In genomic region chr10:69049564-69049955, GRCh38 we compare ENCODE assay signal across 20 cellular contexts. TPM values are rescaled to one million over a fixed set of nuclear protein-coding genes. Genes with fewer than 3 reads are reported as not detected.
DNase-seq lines count a peak whose midpoint lies in the region; ATAC-seq and TF ChIP-seq lines count a peak whose summit lies in the region.
"Had no signal": no experiment of that assay in that cellular context is flagged by ENCODE, and none has a peak within 500 bp of the region (broad histone marks: within the 10 kb centered on the region; RNA-seq: fewer than 3 reads in every experiment).

No MANE protein-coding gene starts in this region.

- no peak overlapping the region for H2BK15ac ChIP-seq in IMR-90 (ENCODE audit: low read depth, low read length)

- H3K9me3 Mint-ChIP-seq in CD4-positive, alpha-beta memory T cell = no peaks in the 10 kb centered on the region
- H3K9me3 Mint-ChIP-seq: type B pancreatic cell had no signal

- no peak overlapping the region for H4K5ac ChIP-seq in IMR-90 (ENCODE audit: low read depth, low read length)

- no peaks in the 10 kb centered on the region for H3K79me2 ChIP-seq in OCI-LY3 (ENCODE audit: low read length)

- no peak for TF ChIP-seq CTCF in IMR-90 (conservative IDR thresholded peaks at IDR 0.05; ENCODE audit: low read depth, low read length)
- TF ChIP-seq CTCF in OCI-LY3 (IDR thresholded peaks at IDR 0.05; ENCODE audit: low read depth, low read length) = no peak
- no peak for TF ChIP-seq CTCF in colonic mucosa (IDR thresholded peaks at IDR 0.05)
- no peak for TF ChIP-seq CTCF in sigmoid colon (IDR thresholded peaks at IDR 0.05)
- no peak for TF ChIP-seq CTCF in foreskin keratinocyte (conservative IDR thresholded peaks at IDR 0.05)

- no peak overlapping the region for H3K18ac ChIP-seq in IMR-90 (ENCODE audit: low read depth, low read length)

- H3K36me3 ChIP-seq in IMR-90 (ENCODE audit: control insufficient read depth, insufficient read depth, low read length) (no peaks in the 10 kb centered on the region), OCI-LY3 (replicated peaks; ENCODE audit: low read depth, low read length) (no peaks in the 10 kb centered on the region), colonic mucosa (no peaks in the 10 kb centered on the region), sigmoid colon (no peaks in the 10 kb centered on the region)
- no peaks in the 10 kb centered on the region for H3K36me3 ChIP-seq in CD4-positive, alpha-beta memory T cell (ENCODE audit: insufficient read depth, low read length)
- H3K36me3 ChIP-seq: prostate gland had no signal

- H2BK5ac ChIP-seq in IMR-90 (ENCODE audit: low read depth, low read length, poor library complexity, severe bottlenecking) = no peak overlapping the region

- peaks cover 10% of the 10 kb centered on the region for H3K4me1 ChIP-seq in IMR-90 (ENCODE audit: control insufficient read depth, insufficient read depth, low read length)
- H3K4me1 ChIP-seq in OCI-LY3 (ENCODE audit: low read length) = peaks cover 70% of the 10 kb centered on the region
- no peaks in the 10 kb centered on the region for H3K4me1 ChIP-seq in colonic mucosa
- H3K4me1 ChIP-seq in sigmoid colon = no peaks in the 10 kb centered on the region
- H3K4me1 ChIP-seq in CD4-positive, alpha-beta memory T cell (ENCODE audit: insufficient read depth, low read length) = peaks cover 18% of the 10 kb centered on the region
- H3K4me1 ChIP-seq in foreskin keratinocyte = peaks cover 15% of the 10 kb centered on the region
- H3K4me1 ChIP-seq: prostate gland had no signal

- TF ChIP-seq RAD21 in IMR-90 (IDR thresholded peaks at IDR 0.05; ENCODE audit: low read length) = no peak

- no peak overlapping the region; the same call in 1 of the 2 replicates for H4K91ac ChIP-seq in IMR-90 (ENCODE audit: insufficient read depth, low read depth, low read length)

- H3K9me3 ChIP-seq in IMR-90 (ENCODE audit: control insufficient read depth, insufficient read depth, low read length) = no peaks in the 10 kb centered on the region
- H3K9me3 ChIP-seq in OCI-LY3 (ENCODE audit: insufficient read depth, low read length) = no peaks in the 10 kb centered on the region
- H3K9me3 ChIP-seq in colonic mucosa = no peaks in the 10 kb centered on the region
- no peaks in the 10 kb centered on the region for H3K9me3 ChIP-seq in sigmoid colon
- H3K9me3 ChIP-seq in CD4-positive, alpha-beta memory T cell (ENCODE audit: control insufficient read depth in 1 of 2, low read length in 2 of 2) = no peaks in the 10 kb centered on the region
- H3K9me3 ChIP-seq: prostate gland had no signal

- H4K20me1 ChIP-seq in IMR-90 (ENCODE audit: insufficient read depth, low read length) (no peaks in the 10 kb centered on the region), OCI-LY3 (ENCODE audit: insufficient read depth, low read length) (no peaks in the 10 kb centered on the region)

- H3K27me3 Mint-ChIP-seq in CD4-positive, alpha-beta memory T cell = no peaks in the 10 kb centered on the region
- H3K27me3 Mint-ChIP-seq: activated naive CD8-positive, alpha-beta T cell; type B pancreatic cell had no signal

- H4K8ac ChIP-seq in IMR-90 (ENCODE audit: low read depth in 2 of 2, low read length in 2 of 2) = no peak overlapping the region

- no peaks in the 10 kb centered on the region for H3K79me1 ChIP-seq in IMR-90 (ENCODE audit: low read depth in 1 of 2, low read length in 2 of 2)

- no peaks in the 10 kb centered on the region for H3K27me3 ChIP-seq in IMR-90 (ENCODE audit: control insufficient read depth, insufficient read depth, low read length)
- H3K27me3 ChIP-seq in OCI-LY3 (ENCODE audit: low read depth, low read length) = no peaks in the 10 kb centered on the region
- no peaks in the 10 kb centered on the region for H3K27me3 ChIP-seq in colonic mucosa
- H3K27me3 ChIP-seq in sigmoid colon = no peaks in the 10 kb centered on the region
- no peaks in the 10 kb centered on the region for H3K27me3 ChIP-seq in CD4-positive, alpha-beta memory T cell (ENCODE audit: insufficient read depth, low read length)
- H3K27me3 ChIP-seq in foreskin keratinocyte = no peaks in the 10 kb centered on the region

- H3K56ac ChIP-seq in IMR-90 (ENCODE audit: extremely low read depth, insufficient read depth, low read length) = no peak overlapping the region

- H3K4me3 Mint-ChIP-seq in CD4-positive, alpha-beta memory T cell = no peak overlapping the region
- H3K4me3 Mint-ChIP-seq: activated naive CD8-positive, alpha-beta T cell; type B pancreatic cell had no signal

- CTCF ChIA-PET in IMR-90 (lab: Yijun Ruan, JAX) = no interaction called here
- CTCF ChIA-PET in CD4-positive, alpha-beta memory T cell (lab: Charles Lee; ENCODE audit: partially characterized antibody) = interaction anchor here (1.3 kb wide), 2 partner anchors 10 to 38 kb away, joined by 3 read pairs; partner anchors contain the start of gene SRGN

- dilution Hi-C loops in IMR-90 (cut with HindIII; ENCODE audit: low sequenced_read_pairs, unreplicated experiment) = no loop called here

- ATAC-seq in IMR-90 (ENCODE audit: low read depth) = no peak
- ATAC-seq in foreskin keratinocyte = no peak
- ATAC-seq in HG02870 (IDR thresholded peaks at IDR 0.05; ENCODE audit: unreplicated experiment) = no peak

- peaks cover 0 to 2% of the 10 kb centered on the region in 2 donors for H3K36me3 Mint-ChIP-seq in CD4-positive, alpha-beta memory T cell
- H3K36me3 Mint-ChIP-seq: type B pancreatic cell had no signal

- H3K4me2 ChIP-seq in IMR-90 (ENCODE audit: low read depth, low read length) (no peak overlapping the region), OCI-LY3 (ENCODE audit: low read length) (no peak overlapping the region)

- H2AFZ ChIP-seq in IMR-90 (replicated peaks; ENCODE audit: low read length, poor library complexity) = peak overlapping the region; percentile 16
- H2AFZ ChIP-seq in OCI-LY3 (ENCODE audit: low read depth, low read length) = peak overlapping the region; percentile 39; the same call in 1 of the 2 replicates

- 0 out of 2 replicates have a peak overlapping the region, but pooled peaks have one; percentile 9 for H2BK20ac ChIP-seq in IMR-90 (ENCODE audit: low read depth, low read length)

- no peak overlapping the region for H2AK9ac ChIP-seq in IMR-90 (replicated peaks; ENCODE audit: low read depth, low read length, poor library complexity)

- H3K4me3 ChIP-seq in IMR-90 (ENCODE audit: insufficient read depth, low read depth, low read length) (no peak overlapping the region), OCI-LY3 (ENCODE audit: low read length) (no peak overlapping the region), colonic mucosa (no peak overlapping the region), sigmoid colon (no peak overlapping the region)
- H3K4me3 ChIP-seq in CD4-positive, alpha-beta memory T cell (ENCODE audit: low read length in 2 of 2) = no peak overlapping the region
- H3K4me3 ChIP-seq: prostate gland had no signal

- DNase-seq in IMR-90 (no peak), colonic mucosa (no peak), sigmoid colon (no peak), dedifferentiated amniotic fluid mesenchymal stem cell (ENCODE audit: extremely low spot score) (no peak), foreskin keratinocyte (no peak)
- no peak for DNase-seq in CD4-positive, alpha-beta memory T cell
- DNase-seq: glutamatergic neuron; KG1; kidney; NCI-H1694; NCI-H524 treated with DMSO at 0.1 percent for 48 hours; stimulated activated CD8-positive, alpha-beta memory T cell treated with anti-CD3 and anti-CD28 coated beads, Interleukin-4, amount 100 ng/mL, for 48 hours had no signal

- peak overlapping the region; percentile 47 for H2AK5ac ChIP-seq in IMR-90 (ENCODE audit: low read depth, low read length)

- POLR2A ChIA-PET in IMR-90 (lab: Charles Lee; ENCODE audit: unreplicated experiment) = no interaction called here
- POLR2A ChIA-PET in CD4-positive, alpha-beta memory T cell (lab: Charles Lee; ENCODE audit: partially characterized antibody) = interaction anchor here (7.1 kb wide), 1 partner anchor 40 kb away, joined by 110 read pairs; the partner anchor contains the start of gene SRGN

- H3K23ac ChIP-seq in IMR-90 (ENCODE audit: low read depth, low read length) = no peak overlapping the region

- peaks cover 5% of the 10 kb centered on the region; the same call in 1 of the 2 replicates for H3K9me1 ChIP-seq in IMR-90 (ENCODE audit: insufficient read depth, low read length)

- H3K27ac ChIP-seq in IMR-90 (ENCODE audit: insufficient read depth, low read length) (no peak overlapping the region), OCI-LY3 (ENCODE audit: low read length) (no peak overlapping the region), colonic mucosa (peak overlapping the region; percentile 44), sigmoid colon (peak overlapping the region in 3 of 4 donors; percentile 17 to 60 (median 41)), foreskin keratinocyte (no peak overlapping the region)
- no peak overlapping the region for H3K27ac ChIP-seq in CD4-positive, alpha-beta memory T cell (ENCODE audit: low read depth, low read length)
- H3K27ac ChIP-seq: C4-2B, prostate gland, RWPE1, VCaP had no signal

- 0 out of 2 replicates have a peak overlapping the region, but pooled peaks have one; percentile 19 for H3K14ac ChIP-seq in IMR-90 (replicated peaks; ENCODE audit: low read depth, low read length)

- no peak for TF ChIP-seq EP300 in sigmoid colon (IDR thresholded peaks at IDR 0.05)

- no TSS peak for BruUV-seq in IMR-90 (replicated peaks; lab: Mats Ljungman, UMichigan)

- H3K27ac Mint-ChIP-seq in CD4-positive, alpha-beta memory T cell = no peak overlapping the region
- H3K27ac Mint-ChIP-seq: activated naive CD8-positive, alpha-beta T cell; type B pancreatic cell had no signal

- in situ Hi-C loops in IMR-90 (cut with MboI; ENCODE audit: low sequenced_read_pairs) = no loop called here

- H3K4me1 Mint-ChIP-seq in CD4-positive, alpha-beta memory T cell = peaks cover 11 to 31% (median 16%) of the 10 kb centered on the region in 4 donors

- H3K4ac ChIP-seq in IMR-90 (ENCODE audit: low read depth, low read length) = no peak overlapping the region; the same call in 1 of the 2 replicates

- intact Hi-C loops in IMR-90 (cut with micrococcal nuclease) (loop anchor here (5.0 kb wide), 1 partner anchor 37 kb away; no protein-coding TSS in a partner anchor), colonic mucosa (cut with DNase I) (no loop called here), sigmoid colon (cut with DNase I) (no loop called here)
- intact Hi-C loops in CD4-positive, alpha-beta memory T cell (cut with micrococcal nuclease) = no loop called here

- H2BK120ac ChIP-seq in IMR-90 (ENCODE audit: low read depth, low read length) = peak overlapping the region; percentile 30; the same call in 1 of the 2 replicates

- H3K9ac ChIP-seq in IMR-90 (ENCODE audit: low read depth, low read length) (no peak overlapping the region), OCI-LY3 (ENCODE audit: low read length) (no peak overlapping the region), colonic mucosa (ENCODE audit: low read depth in 2 of 2, low read length in 2 of 2) (no peak overlapping the region)

- 96% methylated on average over 4 of the region's 6 CpGs; no CpG with 5 or more reads in 1 of the 2 experiments for WGBS in IMR-90 (ENCODE audit: extremely low coverage in 2 of 2, insufficient read length in 1 of 2), 2 experiments
- WGBS in sigmoid colon, 2 donors = 71 to 86% methylated on average over 6 of the region's 6 CpGs

- TF ChIP-seq POLR2A in IMR-90 (IDR thresholded peaks at IDR 0.05; ENCODE audit: low read depth, low read length) (no peak), sigmoid colon (IDR thresholded peaks at IDR 0.05) (no peak)

RNA-seq across cellular contexts. Expression of gene SRGN, which starts 38.3 kb away (rescaled TPM):
- total RNA-seq in IMR-90 (2012; rRNA removed) (41.4 and 46.4 TPM in 2 replicates), colonic mucosa (10 to 100 TPM; 14.3 to 57.8 TPM), sigmoid colon (10 to 100 TPM; 45.7 to 93.1 (median 81.6) TPM), foreskin keratinocyte (0.10 and 0.11 TPM in 2 replicates)
- polyA plus RNA-seq in IMR-90 (2012; rRNA removed) (29.8 and 33.3 TPM in 2 replicates), sigmoid colon (100 to 1,000 TPM in 2 of 3 donors, 10 to 100 TPM in 1; 28.2 to 140 (median 124) TPM), foreskin keratinocyte (0.10 and 0.13 TPM in 2 replicates)
- polyA plus RNA-seq in IMR-90 (2012; cell fraction: cytosol; rRNA removed) = 12.4 and 25.7 TPM in 2 replicates
- 2.0 and 10.7 TPM in 2 replicates for polyA plus RNA-seq in IMR-90 (2012; cell fraction: nucleus; rRNA removed; ENCODE audit: low replicate concordance)
- 100 to 1,000 TPM; 122 to 133 TPM for total RNA-seq in CD4-positive, alpha-beta memory T cell
- 100 to 1,000 TPM; 168 to 298 TPM for polyA plus RNA-seq in CD4-positive, alpha-beta memory T cell

Comparison
In these comparisons a context has a peak if more than half of its experiments do, and no peak if none do; other contexts are left out.
1. H3K27ac ChIP-seq: peak in colonic mucosa (single experiment) and sigmoid colon (3 of 4); none in IMR-90 (single experiment), OCI-LY3 (single experiment), CD4-positive, alpha-beta memory T cell (single experiment) and foreskin keratinocyte (single experiment).
2. RNA of gene SRGN, which starts 38.3 kb away (total RNA-seq): 122 to 133 TPM in CD4-positive, alpha-beta memory T cell, 45.7 to 93.1 TPM in sigmoid colon, 14.3 to 57.8 TPM in colonic mucosa and 41.4 to 46.4 TPM in IMR-90; 0.10 to 0.11 TPM in foreskin keratinocyte; every median in the first group is over 10 times any median in the second.